ENCODE assay signal across 7 cellular contexts in the genomic region with DNA sequence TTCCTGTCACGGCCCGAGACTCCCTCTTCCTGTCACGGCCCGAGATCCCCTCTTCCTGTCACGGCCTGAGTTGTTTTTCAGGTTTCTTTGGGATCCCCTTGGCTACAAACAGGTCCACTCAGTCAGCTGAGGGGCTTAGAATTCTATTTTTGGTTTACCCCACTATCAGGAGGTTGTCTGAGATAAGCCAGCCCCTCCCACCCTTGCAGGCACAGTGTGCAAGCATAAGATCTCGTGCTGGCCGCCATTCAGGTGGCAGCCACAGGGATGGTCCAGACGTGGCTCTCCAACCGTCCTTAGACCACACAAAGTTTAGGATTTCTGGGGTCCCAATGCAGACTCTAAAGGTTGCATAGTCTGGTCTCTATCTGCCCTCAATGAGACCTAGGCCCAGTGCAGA.
DNase-seq lines count a peak whose midpoint lies in the region; ATAC-seq lines count a peak whose summit lies in the region.
"Not testable (repeated sequence)": the region's sequence is repeated elsewhere in the genome, so short reads cannot be mapped to it uniquely, and the experiment has no call there.

No MANE protein-coding gene starts in this region.

- not testable (repeated sequence) for H3K36me3 ChIP-seq in BLaER1 treated with 17β-estradiol and CSF1 and Interleukin-3, amounts not matched to agents 10 nM and 100 nM; effector memory CD4-positive, alpha-beta T cell (ENCODE audit: control insufficient read depth, insufficient read depth, low read length)

- peak overlapping the region; percentile 35 to 88 (median 78) for H3K4me3 Mint-ChIP-seq in IgD-negative memory B cell
- H3K4me3 Mint-ChIP-seq in T-cell = peak overlapping the region in 2 of 3 donors; percentile 24 to 45
- not testable (repeated sequence) for H3K4me3 Mint-ChIP-seq in activated CD4-positive, alpha-beta memory T cell treated with anti-CD3 and anti-CD28 coated beads for 36 hours; activated naive CD8-positive, alpha-beta T cell treated with anti-CD3 and anti-CD28 coated beads for 36 hours; natural killer cell treated with Interleukin-12 subunit alpha and Interleukin-12 subunit beta and Interleukin-15 and Interleukin-18, amount 100 ng/mL, for 72 hours

- peak in 3 of 34 experiments; percentile 1 to 10 (median 5) for DNase-seq in T-cell
- not testable (repeated sequence) for DNase-seq in activated CD4-positive, alpha-beta memory T cell treated with anti-CD3 and anti-CD28 coated beads for 36 hours; activated naive CD8-positive, alpha-beta T cell treated with anti-CD3 and anti-CD28 coated beads for 36 hours; effector memory CD4-positive, alpha-beta T cell
- peak; percentile 41 for DNase-seq in natural killer cell treated with Interleukin-12 subunit alpha and Interleukin-12 subunit beta and Interleukin-15 and Interleukin-18, amount 100 ng/mL, for 72 hours (ENCODE audit: low spot score)

- intact Hi-C loops in activated CD4-positive, alpha-beta memory T cell treated with anti-CD3 and anti-CD28 coated beads for 36 hours (cut with micrococcal nuclease) = not testable (repeated sequence)

- CTCF ChIA-PET in T-cell (lab: Charles Lee); activated CD4-positive, alpha-beta memory T cell treated with anti-CD3 and anti-CD28 coated beads for 36 hours (lab: Charles Lee): not testable (repeated sequence)

- H3K27ac ChIP-seq in BLaER1 treated with 17β-estradiol and CSF1 and Interleukin-3, amounts not matched to agents 10 nM and 100 nM = peak overlapping the region in 9 of 11 experiments; percentile 33 to 63 (median 54); a peak in 12 of 22 replicates
- H3K27ac ChIP-seq in effector memory CD4-positive, alpha-beta T cell (ENCODE audit: insufficient read depth, low read length, poor library complexity, severe bottlenecking) = peak overlapping the region; percentile 32

- H3K27ac Mint-ChIP-seq in IgD-negative memory B cell = peak overlapping the region in 2 of 3 donors; percentile 88
- peak overlapping the region; percentile 58 to 90 for H3K27ac Mint-ChIP-seq in T-cell
- peak overlapping the region; percentile 38 for H3K27ac Mint-ChIP-seq in activated CD4-positive, alpha-beta memory T cell treated with anti-CD3 and anti-CD28 coated beads for 36 hours
- H3K27ac Mint-ChIP-seq in activated naive CD8-positive, alpha-beta T cell treated with anti-CD3 and anti-CD28 coated beads for 36 hours = peak overlapping the region; percentile 62
- peak overlapping the region in 1 of 2 donors; percentile 87 for H3K27ac Mint-ChIP-seq in natural killer cell treated with Interleukin-12 subunit alpha and Interleukin-12 subunit beta and Interleukin-15 and Interleukin-18, amount 100 ng/mL, for 72 hours

- not testable (repeated sequence) for H3K27me3 ChIP-seq in BLaER1 treated with 17β-estradiol and CSF1 and Interleukin-3, amounts not matched to agents 10 nM and 100 nM; effector memory CD4-positive, alpha-beta T cell (replicated peaks; ENCODE audit: control insufficient read depth, insufficient read depth, low read length, poor library complexity, severe bottlenecking)

- POLR2A ChIA-PET in T-cell (lab: Charles Lee); activated CD4-positive, alpha-beta memory T cell treated with anti-CD3 and anti-CD28 coated beads for 36 hours (lab: Charles Lee): not testable (repeated sequence)

- ATAC-seq in T-cell (replicated peaks in 1 of 4) = peak in 1 of 4 experiments; percentile 57
- ATAC-seq in natural killer cell treated with Interleukin-12 subunit alpha and Interleukin-12 subunit beta and Interleukin-15 and Interleukin-18, amount 100 ng/mL, for 72 hours = not testable (repeated sequence)

- H3K4me3 ChIP-seq in BLaER1 treated with 17β-estradiol and CSF1 and Interleukin-3, amounts not matched to agents 10 nM and 100 nM; effector memory CD4-positive, alpha-beta T cell (ENCODE audit: insufficient read depth, low read depth, low read length, poor library complexity, severe bottlenecking): not testable (repeated sequence)

- H3K4me1 Mint-ChIP-seq in IgD-negative memory B cell; T-cell; activated CD4-positive, alpha-beta memory T cell treated with anti-CD3 and anti-CD28 coated beads for 36 hours (ENCODE audit: low read depth); activated naive CD8-positive, alpha-beta T cell treated with anti-CD3 and anti-CD28 coated beads for 36 hours; natural killer cell treated with Interleukin-12 subunit alpha and Interleukin-12 subunit beta and Interleukin-15 and Interleukin-18, amount 100 ng/mL, for 72 hours (ENCODE audit: low read depth in 2 of 2): not testable (repeated sequence)

- H3K9me3 Mint-ChIP-seq in IgD-negative memory B cell; T-cell; activated CD4-positive, alpha-beta memory T cell treated with anti-CD3 and anti-CD28 coated beads for 36 hours; activated naive CD8-positive, alpha-beta T cell treated with anti-CD3 and anti-CD28 coated beads for 36 hours; natural killer cell treated with Interleukin-12 subunit alpha and Interleukin-12 subunit beta and Interleukin-15 and Interleukin-18, amount 100 ng/mL, for 72 hours: not testable (repeated sequence)

- not testable (repeated sequence) for H4K20me1 ChIP-seq in BLaER1 treated with 17β-estradiol and CSF1 and Interleukin-3, amounts not matched to agents 10 nM and 100 nM

- not testable (repeated sequence) for H3K27me3 Mint-ChIP-seq in IgD-negative memory B cell; T-cell; activated CD4-positive, alpha-beta memory T cell treated with anti-CD3 and anti-CD28 coated beads for 36 hours; activated naive CD8-positive, alpha-beta T cell treated with anti-CD3 and anti-CD28 coated beads for 36 hours; natural killer cell treated with Interleukin-12 subunit alpha and Interleukin-12 subunit beta and Interleukin-15 and Interleukin-18, amount 100 ng/mL, for 72 hours

- not testable (repeated sequence) for H3K9me3 ChIP-seq in BLaER1 treated with 17β-estradiol and CSF1 and Interleukin-3, amounts not matched to agents 10 nM and 100 nM (replicated peaks in 1 of 11); effector memory CD4-positive, alpha-beta T cell (ENCODE audit: control insufficient read depth, low read length)

- H3K36me3 Mint-ChIP-seq in IgD-negative memory B cell; T-cell; activated CD4-positive, alpha-beta memory T cell treated with anti-CD3 and anti-CD28 coated beads for 36 hours; activated naive CD8-positive, alpha-beta T cell treated with anti-CD3 and anti-CD28 coated beads for 36 hours; natural killer cell treated with Interleukin-12 subunit alpha and Interleukin-12 subunit beta and Interleukin-15 and Interleukin-18, amount 100 ng/mL, for 72 hours: not testable (repeated sequence)

- H3K4me2 ChIP-seq in BLaER1 treated with 17β-estradiol and CSF1 and Interleukin-3, amounts not matched to agents 10 nM and 100 nM = not testable (repeated sequence)

- H3K9ac ChIP-seq in BLaER1 treated with 17β-estradiol and CSF1 and Interleukin-3, amounts not matched to agents 10 nM and 100 nM = not testable (repeated sequence)

- not testable (repeated sequence) for H3K4me1 ChIP-seq in BLaER1 treated with 17β-estradiol and CSF1 and Interleukin-3, amounts not matched to agents 10 nM and 100 nM; effector memory CD4-positive, alpha-beta T cell (ENCODE audit: control insufficient read depth, insufficient read depth, low read length, poor library complexity, severe bottlenecking)
